Comparison of ENCODE assay signal across 8 cellular contexts in the genomic region with DNA sequence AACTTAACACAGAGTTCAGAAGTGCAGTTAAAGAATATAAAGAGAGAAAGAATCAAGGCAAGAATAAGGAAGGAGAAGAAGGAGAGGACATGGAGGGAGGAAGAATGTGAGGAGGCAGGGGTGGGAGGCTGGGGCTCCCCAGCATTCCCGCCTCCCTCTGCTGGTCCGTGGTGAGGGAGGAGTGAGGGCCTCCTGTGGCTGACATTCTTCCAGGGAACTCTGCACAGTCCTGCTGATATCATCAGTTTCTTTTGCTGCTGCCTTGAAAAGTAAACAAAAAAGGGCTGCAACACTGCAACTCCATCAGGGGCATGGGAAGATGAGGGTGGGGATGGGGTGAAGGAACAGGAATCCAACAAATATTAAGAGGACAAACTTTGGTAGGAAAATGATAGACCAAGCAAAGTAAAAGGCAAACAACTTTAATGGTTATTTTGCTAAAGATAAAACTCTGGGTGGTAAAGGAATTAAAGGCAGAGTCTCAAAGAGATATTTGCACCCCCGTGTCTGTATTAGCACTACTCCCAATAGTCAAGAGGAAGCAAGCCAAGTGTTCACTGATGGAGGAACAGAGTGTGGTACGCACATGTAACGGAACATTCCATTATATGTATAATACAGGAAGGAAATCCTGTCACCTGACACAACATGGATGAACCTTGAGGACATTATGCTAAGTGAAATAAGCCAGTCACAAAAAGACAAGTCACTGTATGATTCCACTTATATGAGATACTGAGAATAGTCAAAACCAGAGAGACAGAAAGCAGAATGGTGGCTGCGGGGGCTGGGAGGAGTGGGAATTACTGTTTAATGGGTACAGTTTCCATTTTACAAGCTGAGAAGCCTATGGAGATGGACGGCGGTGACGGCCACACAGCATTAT. TPM values are rescaled to one million over a fixed set of nuclear protein-coding genes. Genes with fewer than 3 reads are reported as not detected.
DNase-seq lines count a peak whose midpoint lies in the region; ATAC-seq and TF ChIP-seq lines count a peak whose summit lies in the region.

No MANE protein-coding gene starts in this region.

- no peak for TF ChIP-seq CTCF in A673 (conservative IDR thresholded peaks at IDR 0.05; ENCODE audit: low read depth, low read length)
- TF ChIP-seq CTCF in right lobe of liver (IDR thresholded peaks at IDR 0.05): peak in 1 of 4 donors; percentile 19

- CTCF ChIA-PET in A673 (lab: Charles Lee): no interaction called here

- POLR2A ChIA-PET in A673 (lab: Charles Lee; ENCODE audit: low non-redundant PET): no interaction called here

- H3K9me3 ChIP-seq in A673 (ENCODE audit: low read depth, low read length, poor library complexity, severe bottlenecking) (no peaks in the 10 kb centered on the region), right lobe of liver (no peaks in the 10 kb centered on the region)

- TSS peak; percentile 32 for BruUV-seq in A673 (replicated peaks; lab: Mats Ljungman, UMichigan)

- ATAC-seq in right lobe of liver (peak; percentile 42 to 57 (median 50)), GM21381 (IDR thresholded peaks at IDR 0.05; ENCODE audit: unreplicated experiment) (no peak), left colon (no peak), HG03565 (IDR thresholded peaks at IDR 0.05; ENCODE audit: unreplicated experiment) (no peak), GM21529 (IDR thresholded peaks at IDR 0.05; ENCODE audit: unreplicated experiment) (no peak)

- H3K27ac ChIP-seq in A673 (ENCODE audit: low read depth, low read length, poor library complexity, severe bottlenecking): no peak overlapping the region
- H3K27ac ChIP-seq in angular gyrus (ENCODE audit: low read depth, low read length): peak overlapping the region; percentile 5
- peak overlapping the region in 1 of 3 donors; percentile 54 for H3K27ac ChIP-seq in right lobe of liver

- H3K4me3 ChIP-seq in A673 (ENCODE audit: low read depth, low read length, poor library complexity, severe bottlenecking) (no peak overlapping the region), right lobe of liver (no peak overlapping the region)

- peaks cover 12% of the 10 kb centered on the region for H3K4me1 ChIP-seq in A673 (ENCODE audit: insufficient read depth, low read length, poor library complexity, severe bottlenecking)
- peaks cover 0 to 47% (median 11%) of the 10 kb centered on the region in 4 donors for H3K4me1 ChIP-seq in right lobe of liver

- H3K36me3 ChIP-seq in A673 (ENCODE audit: insufficient read depth, low read length, poor library complexity, severe bottlenecking): no peaks in the 10 kb centered on the region
- H3K36me3 ChIP-seq in right lobe of liver: no peaks in the 10 kb centered on the region

- WGBS in right lobe of liver (ENCODE audit: insufficient coverage, low coverage, low lambda C conversion rate, missing lambda C conversion rate): 57% methylated on average over 9 of the region's 9 CpGs

- H3K27me3 ChIP-seq in A673 (replicated peaks; ENCODE audit: insufficient read depth, low read depth, low read length, poor library complexity) (no peaks in the 10 kb centered on the region), right lobe of liver (no peaks in the 10 kb centered on the region)

- intact Hi-C loops in A673 (cut with micrococcal nuclease; ENCODE audit: unreplicated experiment): no loop called here
- intact Hi-C loops in right lobe of liver (cut with DNase I): no loop called here
- intact Hi-C loops in left colon (cut with DNase I, micrococcal nuclease): no loop called here

- TF ChIP-seq POLR2A in right lobe of liver (IDR thresholded peaks at IDR 0.05): no peak

- DNase-seq in A673 (ENCODE audit: low spot score) (no peak), H4 (ENCODE audit: low spot score) (peak; percentile 73), right lobe of liver (peak in 2 of 3 donors; percentile 39 to 71), left colon (no peak)

RNA-seq across cellular contexts. Expression of a gene that starts 8.0 kb away (rescaled TPM):
- total RNA-seq in A673 (2021) (0.11 and 0.32 TPM in 2 replicates), right lobe of liver (1 to 10 TPM in 4 of 6 experiments, under 1 TPM in 2; 0.72 to 3.0 (median 1.2) TPM), left colon (1 to 10 TPM; 2.3 to 4.5 TPM)
- 0.27 and 0.29 TPM in 2 replicates for total RNA-seq in H4 (2014; rRNA removed; shearing (Covaris generic))

Comparison
In these comparisons a context has a peak if more than half of its experiments do, and no peak if none do; other contexts are left out.
1. DNase-seq: peak in H4 (single experiment) and right lobe of liver (2 of 3); none in A673 (single experiment) and left colon (0 of 2).
2. ATAC-seq: peak in right lobe of liver (4 of 4); none in GM21381 (single experiment), left colon (single experiment), HG03565 (single experiment) and GM21529 (single experiment).